9 cellular contexts compared by ENCODE assay signal in the genomic region with DNA sequence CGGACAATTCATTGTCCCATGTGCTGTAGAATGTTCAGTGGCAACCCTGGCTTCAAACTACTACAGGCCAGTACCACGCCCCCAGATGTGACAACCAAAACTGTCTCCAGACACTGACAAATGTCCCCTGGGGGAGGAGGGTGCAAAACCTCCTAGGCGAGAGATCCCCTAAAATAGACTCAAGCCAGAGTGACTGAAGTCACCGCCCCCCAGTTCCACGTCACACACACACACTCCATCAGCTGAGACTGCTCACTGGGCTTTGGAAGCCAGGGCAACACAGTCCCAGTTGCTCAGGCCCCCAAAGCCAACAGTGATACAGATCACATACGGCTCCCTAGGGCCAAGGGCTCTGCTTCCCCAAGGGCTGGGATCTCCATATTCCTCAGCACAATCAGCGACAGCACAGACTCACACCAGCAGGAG. TPM values are rescaled to one million over a fixed set of nuclear protein-coding genes. Genes with fewer than 3 reads are reported as not detected.
DNase-seq lines count a peak whose midpoint lies in the region; TF ChIP-seq lines count a peak whose summit lies in the region.
"Had no signal": no experiment of that assay in that cellular context is flagged by ENCODE, and none has a peak within 500 bp of the region (broad histone marks: within the 10 kb centered on the region; RNA-seq: fewer than 3 reads in every experiment).

No MANE protein-coding gene starts in this region.

- H3K9me3 Mint-ChIP-seq in T-helper 1 cell treated with Interleukin-12 subunit alpha and Interleukin-12 subunit beta and Interleukin-4 antibody, amounts not matched to agents 30 μg/mL and 1 μg/mL, for 36 hours, result no peaks in the 10 kb centered on the region
- H3K9me3 Mint-ChIP-seq in H9 (no peaks in the 10 kb centered on the region), nephron progenitor cell (peaks cover 13% of the 10 kb centered on the region)

- no CpG with 5 or more reads among the region's 7 CpGs for WGBS in H9 (ENCODE audit: extremely low coverage, insufficient read length, low lambda C conversion rate)

- no peak overlapping the region for H2AFZ ChIP-seq in H9 (ENCODE audit: low read length)

- TF ChIP-seq CTCF in H9 (conservative IDR thresholded peaks at IDR 0.05) (no peak), nephron progenitor cell (IDR thresholded peaks at IDR 0.05) (no peak)

- H3K14ac ChIP-seq in H9 (ENCODE audit: insufficient read depth, low read length), result no peak overlapping the region; the same call in 1 of the 2 replicates

- H3K27ac ChIP-seq in H9 (ENCODE audit: insufficient read length, low read depth, low read length), result no peak overlapping the region

- H3K9ac ChIP-seq in H9 (ENCODE audit: extremely low read depth, insufficient read length, low read length), result no peak overlapping the region

- H3K23ac ChIP-seq in H9 (ENCODE audit: insufficient read length, low read depth, low read length), result no peak overlapping the region

- H3K27ac Mint-ChIP-seq in T-helper 1 cell treated with Interleukin-12 subunit alpha and Interleukin-12 subunit beta and Interleukin-4 antibody, amounts not matched to agents 30 μg/mL and 1 μg/mL, for 36 hours, result peak overlapping the region; percentile 95
- H3K27ac Mint-ChIP-seq in H9 (peak overlapping the region; percentile 45 to 95 (median 51); a peak in 4 of 7 replicates), nephron progenitor cell (peak overlapping the region; percentile 51)

- H3K4ac ChIP-seq in H9 (ENCODE audit: low read depth, low read length), result no peak overlapping the region

- no peak overlapping the region for H3K18ac ChIP-seq in H9 (ENCODE audit: insufficient read length, low read depth, low read length)

- H3K79me2 ChIP-seq in H9 (ENCODE audit: insufficient read depth, low read length), result peaks cover 3% of the 10 kb centered on the region; the same call in 1 of the 2 replicates

- H3K27me3 ChIP-seq in H9 (ENCODE audit: insufficient read depth, low read length), result no peaks in the 10 kb centered on the region
- H3K27me3 ChIP-seq: neutrophil had no signal

- peak overlapping the region; percentile 82 for H3K4me3 Mint-ChIP-seq in T-helper 1 cell treated with Interleukin-12 subunit alpha and Interleukin-12 subunit beta and Interleukin-4 antibody, amounts not matched to agents 30 μg/mL and 1 μg/mL, for 36 hours
- peak overlapping the region in 1 of 2 experiments; percentile 59; a peak in 2 of 5 replicates for H3K4me3 Mint-ChIP-seq in H9
- no peak overlapping the region for H3K4me3 Mint-ChIP-seq in nephron progenitor cell

- H3K23me2 ChIP-seq in H9 (ENCODE audit: insufficient read length, low read depth, low read length, poor library complexity, severe bottlenecking), result no peaks in the 10 kb centered on the region

- no peak overlapping the region for H2AK5ac ChIP-seq in H9 (ENCODE audit: insufficient read length, low read length)

- H4K20me1 ChIP-seq in H9 (ENCODE audit: control insufficient read depth, insufficient read depth, insufficient read length), result no peaks in the 10 kb centered on the region

- no peak overlapping the region for H3K56ac ChIP-seq in H9 (ENCODE audit: insufficient read length, low read depth, low read length)

- H3K79me1 ChIP-seq in H9 (ENCODE audit: insufficient read depth, low read depth, low read length, poor library complexity, severe bottlenecking), result peaks cover 2% of the 10 kb centered on the region

- H3K4me1 ChIP-seq in H9 (ENCODE audit: insufficient read depth, low read length), result peaks cover 4% of the 10 kb centered on the region; the same call in 1 of the 2 replicates

- H2BK5ac ChIP-seq in H9 (ENCODE audit: insufficient read length, low read length), result no peak overlapping the region

- no peaks in the 10 kb centered on the region for H3K9me3 ChIP-seq in H9 (ENCODE audit: control insufficient read depth, low read depth, low read length)
- H3K9me3 ChIP-seq: neutrophil had no signal

- no peak overlapping the region for H3K4me2 ChIP-seq in H9 (ENCODE audit: insufficient read depth, insufficient read length, low read length)

- H3K36me3 Mint-ChIP-seq in T-helper 1 cell treated with Interleukin-12 subunit alpha and Interleukin-12 subunit beta and Interleukin-4 antibody, amounts not matched to agents 30 μg/mL and 1 μg/mL, for 36 hours (ENCODE audit: low read depth), result peaks cover 19% of the 10 kb centered on the region
- H3K36me3 Mint-ChIP-seq in H9 (ENCODE audit: insufficient read depth in 1 of 3, low read depth in 3 of 3) (peaks cover 11 to 14% (median 11%) of the 10 kb centered on the region in 3 experiments), nephron progenitor cell (ENCODE audit: low read depth) (peaks cover 40% of the 10 kb centered on the region)

- no peak overlapping the region for H4K8ac ChIP-seq in H9 (replicated peaks; ENCODE audit: insufficient read length, low read depth, low read length)

- H2BK120ac ChIP-seq in H9 (ENCODE audit: low read depth, low read length, poor library complexity, severe bottlenecking), result no peak overlapping the region

- no peak overlapping the region for H3T11ph ChIP-seq in H9 (ENCODE audit: low read length)

- no peak overlapping the region for H2BK20ac ChIP-seq in H9 (ENCODE audit: low read depth, low read length, poor library complexity, severe bottlenecking)

- H2BK12ac ChIP-seq in H9 (ENCODE audit: insufficient read length, low read depth, low read length), result no peak overlapping the region

- H3K27me3 Mint-ChIP-seq in T-helper 1 cell treated with Interleukin-12 subunit alpha and Interleukin-12 subunit beta and Interleukin-4 antibody, amounts not matched to agents 30 μg/mL and 1 μg/mL, for 36 hours (ENCODE audit: low read depth), result no peaks in the 10 kb centered on the region
- H3K27me3 Mint-ChIP-seq in H9 (ENCODE audit: low read depth), result no peaks in the 10 kb centered on the region
- H3K27me3 Mint-ChIP-seq in nephron progenitor cell (ENCODE audit: low read depth, poor library complexity), result peaks cover 7% of the 10 kb centered on the region

- no peak overlapping the region for H2BK15ac ChIP-seq in H9 (ENCODE audit: low read depth, low read length)

- H3K4me1 Mint-ChIP-seq in T-helper 1 cell treated with Interleukin-12 subunit alpha and Interleukin-12 subunit beta and Interleukin-4 antibody, amounts not matched to agents 30 μg/mL and 1 μg/mL, for 36 hours (ENCODE audit: low read depth), result peaks cover 31% of the 10 kb centered on the region
- H3K4me1 Mint-ChIP-seq in H9 (peaks cover 51 to 53% of the 10 kb centered on the region in 2 experiments), nephron progenitor cell (peaks cover 47% of the 10 kb centered on the region)

- no peak overlapping the region for H4K5ac ChIP-seq in H9 (ENCODE audit: insufficient read length, low read depth, low read length)

- H4K91ac ChIP-seq in H9 (ENCODE audit: insufficient read length, low read depth, low read length), result no peak overlapping the region

- no peak for DNase-seq in T-helper 1 cell
- DNase-seq in H9, result no peak
- peak; percentile 28 for DNase-seq in activated CD4-positive, CD25-positive, alpha-beta regulatory T cell treated with anti-CD3 and anti-CD28 coated beads, Interleukin-2, amount 50 U/mL, for 72 hours
- no peak for DNase-seq in nephron progenitor cell
- no peak for DNase-seq in DMS79 treated with DMSO at 0.1 percent for 48 hours (lab: John Stamatoyannopoulos, UW)
- DNase-seq in NCI-H2196 treated with DMSO at 0.1 percent for 48 hours (lab: John Stamatoyannopoulos, UW; ENCODE audit: unreplicated experiment), result no peak
- DNase-seq in SW 1271 (lab: John Stamatoyannopoulos, UW), result no peak

RNA-seq across cellular contexts. Expression of gene HDAC4, which starts 19.1 kb away (rescaled TPM):
- total RNA-seq in H9 (2021), result 27.5 and 32.0 TPM in 2 replicates
